8 cellular contexts compared by ENCODE assay signal in genomic region chr19:662207-662961, GRCh38. TPM values are rescaled to one million over a fixed set of nuclear protein-coding genes. Genes with fewer than 3 reads are reported as not detected.
DNase-seq lines count a peak whose midpoint lies in the region; ATAC-seq and TF ChIP-seq lines count a peak whose summit lies in the region.

No MANE protein-coding gene starts in this region.

- ATAC-seq in DND-41 (ENCODE audit: insufficient read depth, low read depth) (peak; percentile 66), GM21737 (IDR thresholded peaks at IDR 0.05; ENCODE audit: unreplicated experiment) (peak; percentile 19), gastroesophageal sphincter (peak; percentile 1)

- peaks cover 61% of the 10 kb centered on the region for H3K79me2 ChIP-seq in DND-41 (ENCODE audit: insufficient read depth, low read length)

- WGBS in gastroesophageal sphincter (ENCODE audit: low coverage in 1 of 2), 2 donors: 0% methylated on average over 6 of the region's 81 CpGs; no CpG with 5 or more reads in 1 of the 2 donors

- H3K4me2 ChIP-seq in DND-41 (ENCODE audit: insufficient read depth, low read length): peak overlapping the region; percentile 95

- H3K27ac ChIP-seq in DND-41 (ENCODE audit: low read length): peak overlapping the region; percentile 77
- H3K27ac ChIP-seq in gastroesophageal sphincter: peak overlapping the region; percentile 60 to 96 (median 90)

- peak overlapping the region; percentile 29 for H2AFZ ChIP-seq in DND-41 (ENCODE audit: low read depth, low read length)

- peaks cover 43% of the 10 kb centered on the region for H3K36me3 ChIP-seq in DND-41 (ENCODE audit: insufficient read depth, low read length)
- peaks cover 0 to 8% of the 10 kb centered on the region in 2 donors for H3K36me3 ChIP-seq in gastroesophageal sphincter

- H3K9me3 ChIP-seq in DND-41 (ENCODE audit: insufficient read depth, low read length, severe bottlenecking) (no peaks in the 10 kb centered on the region), gastroesophageal sphincter (no peaks in the 10 kb centered on the region)

- peak overlapping the region; percentile 78 to 99 for H3K4me3 ChIP-seq in DND-41 (ENCODE audit: low read depth in 1 of 2, low read length in 2 of 2)
- H3K4me3 ChIP-seq in gastroesophageal sphincter: peak overlapping the region; percentile 79 to 88

- H3K4me1 ChIP-seq in DND-41 (ENCODE audit: insufficient read depth, low read length) (peaks cover 58% of the 10 kb centered on the region), gastroesophageal sphincter (peaks cover 0 to 73% (median 50%) of the 10 kb centered on the region in 3 donors)

- H3K27me3 ChIP-seq in DND-41 (ENCODE audit: insufficient read depth, low read length, poor library complexity) (no peaks in the 10 kb centered on the region), gastroesophageal sphincter (no peaks in the 10 kb centered on the region)

- H3K9ac ChIP-seq in DND-41 (ENCODE audit: low read depth, low read length): peak overlapping the region; percentile 97

- TF ChIP-seq EP300 in gastroesophageal sphincter (IDR thresholded peaks at IDR 0.05): no peak

- no peak for TF ChIP-seq CTCF in DND-41 (IDR thresholded peaks at IDR 0.05; ENCODE audit: borderline replicate concordance, extremely low read depth, low read length, poor library complexity, severe bottlenecking)
- TF ChIP-seq CTCF in gastroesophageal sphincter (IDR thresholded peaks at IDR 0.05): no peak

- TF ChIP-seq POLR2A in gastroesophageal sphincter (IDR thresholded peaks at IDR 0.05): no peak

- DNase-seq in DND-41 (peak; percentile 79), NOMO-1 treated with dmso at 0.1 percent for 144 hours (lab: John Stamatoyannopoulos, UW; ENCODE audit: unreplicated experiment) (peak; percentile 32), renal cortical epithelial cell (ENCODE audit: low read depth) (peak; percentile 27), ureter (ENCODE audit: low spot score) (no peak), 8988T (no peak)
- peak; percentile 46 to 55 for DNase-seq in activated T-helper 1 cell treated with anti-CD3 and anti-CD28 coated beads, Interleukin-2, amount 50 U/mL, for 16 hours (ENCODE audit: low read depth in 1 of 2, low spot score in 1 of 2)

- peaks cover 53% of the 10 kb centered on the region for H4K20me1 ChIP-seq in DND-41 (ENCODE audit: insufficient read depth, low read length)

RNA-seq across cellular contexts. Expression of gene RNF126, which starts 0.6 kb away (rescaled TPM):
- 10 to 100 TPM; 47.7 to 57.9 (median 52.0) TPM for total RNA-seq in gastroesophageal sphincter
- total RNA-seq in renal cortical epithelial cell: 19.8 and 23.4 TPM in 2 replicates
- 54.5 TPM for total RNA-seq in ureter

RNA-seq across cellular contexts. Expression of gene FSTL3, which starts 13.8 kb away (rescaled TPM):
- 100 to 1,000 TPM; 105 to 200 (median 133) TPM for total RNA-seq in gastroesophageal sphincter
- total RNA-seq in renal cortical epithelial cell: 374 and 526 TPM in 2 replicates
- total RNA-seq in ureter: 29.8 TPM

RNA-seq across cellular contexts. Expression of gene FGF22, which starts 22.7 kb away (rescaled TPM):
- 1 to 10 TPM in 3 of 4 donors, under 1 TPM in 1; 0.67 to 4.7 (median 1.2) TPM for total RNA-seq in gastroesophageal sphincter
- 0.10 TPM in 1 of 2 replicates, not detected in the other for total RNA-seq in renal cortical epithelial cell
- 0.29 TPM for total RNA-seq in ureter

RNA-seq across cellular contexts. Expression of gene POLRMT, which starts 29.0 kb away (rescaled TPM):
- total RNA-seq in gastroesophageal sphincter (10 to 100 TPM; 22.1 to 39.5 (median 28.1) TPM), renal cortical epithelial cell (22.6 and 46.3 TPM in 2 replicates), ureter (56.4 TPM)

RNA-seq across cellular contexts. Expression of gene PRSS57, which starts 32.9 kb away (rescaled TPM):
- total RNA-seq in gastroesophageal sphincter: not detected
- total RNA-seq in renal cortical epithelial cell: not detected in 2 replicates
- not detected for total RNA-seq in ureter

Comparison
In these comparisons a context has a peak if more than half of its experiments do, and no peak if none do; other contexts are left out.
1. ATAC-seq: peak in every context shown above with its lines; median percentile 66 in DND-41; 19 in GM21737; 1 in gastroesophageal sphincter.
2. DNase-seq: peak in DND-41 (single experiment), NOMO-1 treated with dmso at 0.1 percent for 144 hours (single experiment), activated T-helper 1 cell treated with anti-CD3 and anti-CD28 coated beads, Interleukin-2, amount 50 U/mL, for 16 hours (2 of 2) and renal cortical epithelial cell (single experiment); none in ureter (single experiment) and 8988T (single experiment).